1 cellular context compared by ENCODE assay signal in genomic region chr22:39547587-39547947, GRCh38.
TF ChIP-seq lines count a peak whose summit lies in the region.

No MANE protein-coding gene starts in this region.

TF ChIP-seq in HEK293, 187 proteins besides CTCF, POLR2A, EP300 and RAD21 (continued from another document):
- TF ChIP-seq, protein P1, sequence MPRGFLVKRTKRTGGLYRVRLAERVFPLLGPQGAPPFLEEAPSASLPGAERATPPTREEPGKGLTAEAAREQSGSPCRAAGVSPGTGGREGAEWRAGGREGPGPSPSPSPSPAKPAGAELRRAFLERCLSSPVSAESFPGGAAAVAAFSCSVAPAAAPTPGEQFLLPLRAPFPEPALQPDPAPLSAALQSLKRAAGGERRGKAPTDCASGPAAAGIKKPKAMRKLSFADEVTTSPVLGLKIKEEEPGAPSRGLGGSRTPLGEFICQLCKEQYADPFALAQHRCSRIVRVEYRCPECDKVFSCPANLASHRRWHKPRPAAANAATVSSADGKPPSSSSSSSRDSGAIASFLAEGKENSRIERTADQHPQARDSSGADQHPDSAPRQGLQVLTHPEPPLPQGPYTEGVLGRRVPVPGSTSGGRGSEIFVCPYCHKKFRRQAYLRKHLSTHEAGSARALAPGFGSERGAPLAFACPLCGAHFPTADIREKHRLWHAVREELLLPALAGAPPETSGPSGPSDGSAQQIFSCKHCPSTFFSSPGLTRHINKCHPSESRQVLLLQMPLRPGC (tag by site-specific recombination; IDR thresholded peaks at IDR 0.05): peak; percentile 14; the same call in 1 of the 2 replicates
- TF ChIP-seq KLF17 (tag by site-specific recombination; IDR thresholded peaks at IDR 0.05) (0 out of 2 replicates have a peak, but pooled peaks have one; percentile 0), SALL2 (tag by site-specific recombination; IDR thresholded peaks at IDR 0.05; ENCODE audit: borderline replicate concordance) (no peak), ZSCAN23 (tag by site-specific recombination; IDR thresholded peaks at IDR 0.05) (0 out of 2 replicates have a peak, but pooled peaks have one; percentile 0), ZNF558 (tag by site-specific recombination; IDR thresholded peaks at IDR 0.05) (no peak)
- TF ChIP-seq, protein P2, sequence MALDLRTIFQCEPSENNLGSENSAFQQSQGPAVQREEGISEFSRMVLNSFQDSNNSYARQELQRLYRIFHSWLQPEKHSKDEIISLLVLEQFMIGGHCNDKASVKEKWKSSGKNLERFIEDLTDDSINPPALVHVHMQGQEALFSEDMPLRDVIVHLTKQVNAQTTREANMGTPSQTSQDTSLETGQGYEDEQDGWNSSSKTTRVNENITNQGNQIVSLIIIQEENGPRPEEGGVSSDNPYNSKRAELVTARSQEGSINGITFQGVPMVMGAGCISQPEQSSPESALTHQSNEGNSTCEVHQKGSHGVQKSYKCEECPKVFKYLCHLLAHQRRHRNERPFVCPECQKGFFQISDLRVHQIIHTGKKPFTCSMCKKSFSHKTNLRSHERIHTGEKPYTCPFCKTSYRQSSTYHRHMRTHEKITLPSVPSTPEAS (tag by site-specific recombination; IDR thresholded peaks at IDR 0.05): peak; percentile 91
TF ChIP-seq in HEK293: peak in this region for 4.
